14 cellular contexts compared by ENCODE assay signal in the genomic region with DNA sequence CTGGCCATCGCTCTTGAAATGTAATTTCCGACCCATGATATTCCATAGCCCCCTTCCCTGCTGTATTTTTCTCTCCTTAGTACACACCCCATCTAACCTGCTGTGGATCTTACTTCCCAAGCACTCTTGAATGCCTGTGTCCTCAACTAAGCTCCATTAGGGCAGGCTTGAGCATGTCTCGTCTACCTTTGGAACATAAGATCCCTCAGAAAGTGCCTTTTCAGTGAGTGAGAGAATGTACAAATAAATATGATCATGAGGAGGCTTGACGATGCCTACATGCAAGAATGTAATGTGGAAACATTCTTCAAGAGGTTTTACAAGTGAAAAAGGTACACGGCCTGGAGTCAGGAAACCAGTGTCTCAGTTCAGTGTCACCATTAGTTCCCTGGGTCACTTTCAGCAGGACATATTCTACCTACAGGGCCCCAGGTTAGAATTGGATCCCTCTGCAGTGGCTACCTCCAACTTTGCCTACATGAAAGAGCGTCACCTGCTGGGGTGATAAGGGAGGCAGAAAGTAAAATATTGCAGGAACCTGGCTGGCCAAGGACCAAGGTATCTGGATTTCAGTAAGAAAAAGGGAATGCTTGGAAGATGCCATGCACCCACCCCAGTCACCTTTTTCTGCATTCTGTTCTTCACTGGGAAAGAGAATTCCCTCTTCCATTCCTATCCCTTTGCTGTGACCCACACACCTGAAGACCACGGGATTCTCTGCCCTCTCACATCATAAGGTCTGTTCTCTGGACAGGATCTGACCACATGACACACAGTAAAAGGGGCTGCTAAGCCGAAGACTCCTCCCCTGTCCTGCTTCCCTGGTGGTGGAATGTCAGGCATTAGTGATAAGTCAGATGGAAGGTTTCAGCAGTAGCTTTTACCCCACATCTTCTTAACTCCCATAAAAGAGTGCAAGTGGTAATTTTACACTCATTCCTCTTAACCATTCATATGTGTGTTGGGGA. TPM values are rescaled to one million over a fixed set of nuclear protein-coding genes. Genes with fewer than 3 reads are reported as not detected.
A peak's percentile ranks its signal among the peaks of the same experiment; 100 is the strongest.
DNase-seq lines count a peak whose midpoint lies in the region; ATAC-seq and TF ChIP-seq lines count a peak whose summit lies in the region.
"Had no signal": no experiment of that assay in that cellular context is flagged by ENCODE, and none has a peak within 500 bp of the region (broad histone marks: within the 10 kb centered on the region; RNA-seq: fewer than 3 reads in every experiment).

No MANE protein-coding gene starts in this region.

- no peak overlapping the region for H3K9ac ChIP-seq in colonic mucosa (ENCODE audit: low read depth in 2 of 2, low read length in 2 of 2)
- H3K9ac ChIP-seq in neural progenitor cell = no peak overlapping the region

- intact Hi-C loops in colonic mucosa (cut with DNase I) = loop anchor here (5.0 kb wide), 1 partner anchor 61 kb away; no protein-coding TSS in a partner anchor

- no peak overlapping the region for H3K4me2 ChIP-seq in neural progenitor cell

- H3K36me3 Mint-ChIP-seq in neural progenitor cell = no peaks in the 10 kb centered on the region
- H3K36me3 Mint-ChIP-seq: T-cell had no signal

- ATAC-seq in GM21723 (IDR thresholded peaks at IDR 0.05; ENCODE audit: unreplicated experiment) = no peak
- no peak for ATAC-seq in HG03378 (IDR thresholded peaks at IDR 0.05; ENCODE audit: unreplicated experiment)
- ATAC-seq in HG02588 (IDR thresholded peaks at IDR 0.05; ENCODE audit: unreplicated experiment) = no peak
- ATAC-seq: T-cell had no signal

- H3K27me3 ChIP-seq in colonic mucosa (no peaks in the 10 kb centered on the region), neural progenitor cell (no peaks in the 10 kb centered on the region)

- no peaks in the 10 kb centered on the region for H3F3A ChIP-seq in neural progenitor cell (ENCODE audit: low read depth)

- H3K36me3 ChIP-seq in colonic mucosa = no peaks in the 10 kb centered on the region
- no peaks in the 10 kb centered on the region for H3K36me3 ChIP-seq in neural progenitor cell

- no peak overlapping the region for H3K27ac Mint-ChIP-seq in neural progenitor cell
- H3K27ac Mint-ChIP-seq: stimulated activated naive CD8-positive, alpha-beta T cell treated with anti-CD3 and anti-CD28 coated beads, Interleukin-15, Interleukin-2, amounts not matched to agents 100 ng/mL and 50 ng/mL, for 24 hours; T-cell had no signal

- H3K4me1 Mint-ChIP-seq in neural progenitor cell = peaks cover 4% of the 10 kb centered on the region
- H3K4me1 Mint-ChIP-seq: T-cell had no signal

- TF ChIP-seq CTCF in LNCaP clone FGC (IDR thresholded peaks at IDR 0.05; ENCODE audit: control insufficient read depth, extremely low read depth, insufficient read depth) (0 out of 2 replicates have a peak, but pooled peaks have one; percentile 8), colonic mucosa (IDR thresholded peaks at IDR 0.05) (peak; percentile 26), neural progenitor cell (IDR thresholded peaks at IDR 0.05) (peak; percentile 44)

- H3K4me3 Mint-ChIP-seq in neural progenitor cell = no peak overlapping the region
- H3K4me3 Mint-ChIP-seq: stimulated activated naive CD8-positive, alpha-beta T cell treated with anti-CD3 and anti-CD28 coated beads, Interleukin-15, Interleukin-2, amounts not matched to agents 100 ng/mL and 50 ng/mL, for 24 hours; T-cell had no signal

- H3K9me3 ChIP-seq in colonic mucosa (no peaks in the 10 kb centered on the region), neural progenitor cell (ENCODE audit: low read depth) (no peaks in the 10 kb centered on the region)

- H3K9me3 Mint-ChIP-seq in neural progenitor cell = peaks cover 17% of the 10 kb centered on the region

- H4K20me1 ChIP-seq in neural progenitor cell (ENCODE audit: low read depth) = no peaks in the 10 kb centered on the region

- H3K27ac ChIP-seq in colonic mucosa = no peak overlapping the region
- H3K27ac ChIP-seq in neural progenitor cell = no peak overlapping the region

- peaks cover 7% of the 10 kb centered on the region for H3K27me3 Mint-ChIP-seq in neural progenitor cell (ENCODE audit: insufficient read depth, low read depth)

- H2AFZ ChIP-seq in neural progenitor cell (replicated peaks) = no peak overlapping the region

- DNase-seq in ELF-1 (ENCODE audit: low read depth, low spot score) (peak; percentile 40), LNCaP clone FGC (ENCODE audit: low read depth) (no peak), colonic mucosa (no peak), neural progenitor cell (ENCODE audit: low spot score) (no peak), cerebellar cortex (ENCODE audit: low spot score) (no peak)
- DNase-seq: EL; hippocampal formation; NCI-H226; stimulated activated CD4-positive, alpha-beta T cell treated with anti-CD3 and anti-CD28 coated beads, Interleukin-1b, Interleukin-23, amount 100 ng/mL, for 48 hours; T-cell had no signal

- no peak overlapping the region for H3K4me3 ChIP-seq in LNCaP clone FGC (ENCODE audit: low read depth, low read length)
- no peak overlapping the region for H3K4me3 ChIP-seq in colonic mucosa
- no peak overlapping the region for H3K4me3 ChIP-seq in neural progenitor cell

- peaks cover 3% of the 10 kb centered on the region for H3K4me1 ChIP-seq in colonic mucosa
- H3K4me1 ChIP-seq in neural progenitor cell = no peaks in the 10 kb centered on the region

- H3K79me2 ChIP-seq in neural progenitor cell (ENCODE audit: low read depth) = no peaks in the 10 kb centered on the region

RNA-seq across cellular contexts. Expression of a gene that starts 24.6 kb away (rescaled TPM):
- total RNA-seq in colonic mucosa (100 to 1,000 TPM; 153 to 278 TPM), neural progenitor cell (ENCODE audit: low replicate concordance) (0.13 and 0.43 TPM in 2 replicates)

RNA-seq across cellular contexts. Expression of a gene that starts 39.6 kb away (rescaled TPM):
- total RNA-seq in colonic mucosa = not detected
- total RNA-seq in neural progenitor cell (ENCODE audit: low replicate concordance) = not detected in 2 replicates
- total RNA-seq: T-cell had no signal

RNA-seq across cellular contexts. Expression of a gene that starts 46.5 kb away (rescaled TPM):
- total RNA-seq in colonic mucosa = not detected
- not detected in 2 replicates for total RNA-seq in neural progenitor cell (ENCODE audit: low replicate concordance)
- total RNA-seq: T-cell had no signal

Comparison
In these comparisons a context has a peak if more than half of its experiments do, and no peak if none do; other contexts are left out.
1. RNA of a gene that starts 24.6 kb away (total RNA-seq): 153 to 278 TPM in colonic mucosa; 0.13 to 0.43 TPM in neural progenitor cell; every median in the first group is over 100 times any median in the second.
2. Peak in every context shown above with its lines, with median percentiles within 50 percentile points of each other: CTCF ChIP-seq.